In genomic region chr5:126947146-126948010, GRCh38 we compare ENCODE assay signal across 9 cellular contexts.
DNase-seq lines count a peak whose midpoint lies in the region; ATAC-seq and TF ChIP-seq lines count a peak whose summit lies in the region.
"Had no signal": no experiment of that assay in that cellular context is flagged by ENCODE, and none has a peak within 500 bp of the region (broad histone marks: within the 10 kb centered on the region; RNA-seq: fewer than 3 reads in every experiment).

No MANE protein-coding gene starts in this region.

- H3K9me2 ChIP-seq in MM.1S (replicated peaks; ENCODE audit: insufficient read depth, low read length): no peaks in the 10 kb centered on the region

- no peaks in the 10 kb centered on the region for H3K27me3 ChIP-seq in MM.1S (replicated peaks; ENCODE audit: insufficient read depth, low read length)

- no peaks in the 10 kb centered on the region for H3K9me3 ChIP-seq in MM.1S (replicated peaks; ENCODE audit: insufficient read depth, low read length)

- peak; percentile 92 for ATAC-seq in GM18498 (IDR thresholded peaks at IDR 0.05; ENCODE audit: unreplicated experiment)
- ATAC-seq in HG02870 (IDR thresholded peaks at IDR 0.05; ENCODE audit: unreplicated experiment): peak; percentile 76

- no peak overlapping the region for H3K4me3 ChIP-seq in MM.1S (ENCODE audit: low read length)

- H3K9ac ChIP-seq in MM.1S (ENCODE audit: low read length): no peak overlapping the region

- H3K36me3 ChIP-seq in MM.1S (replicated peaks; ENCODE audit: insufficient read depth, low read length): no peaks in the 10 kb centered on the region

- H3K4me2 ChIP-seq in MM.1S (ENCODE audit: low read depth, low read length): 0 out of 2 replicates have a peak overlapping the region, but pooled peaks have one; percentile 11

- DNase-seq in GM19238 (ENCODE audit: insufficient read length, low spot score) (peak; percentile 19), MM.1S (peak; percentile 34), anterior cingulate cortex (lab: John Stamatoyannopoulos, UW) (no peak), NCI-H2081 treated with DMSO at 0.1 percent for 48 hours (lab: John Stamatoyannopoulos, UW) (no peak)
- DNase-seq in stimulated activated CD4-positive, alpha-beta T cell treated with anti-CD3 and anti-CD28 coated beads, Interleukin-4, amount 100 ng/mL, for 24 hours: no peak
- DNase-seq in activated CD4-positive, CD25-positive, alpha-beta regulatory T cell treated with anti-CD3 and anti-CD28 coated beads, Interleukin-2, amount 50 U/mL, for 72 hours: no peak
- DNase-seq: head of caudate nucleus had no signal

- TF ChIP-seq CTCF in MM.1S (IDR thresholded peaks at IDR 0.05; ENCODE audit: low read length): no peak

- no peak overlapping the region for H3K27ac ChIP-seq in MM.1S (ENCODE audit: low read length)

- peaks cover 8% of the 10 kb centered on the region for H3K4me1 ChIP-seq in MM.1S (ENCODE audit: low read length)

- no peaks in the 10 kb centered on the region for H3K79me2 ChIP-seq in MM.1S (ENCODE audit: low read length)

- H2AFZ ChIP-seq in MM.1S (ENCODE audit: low read length): no peak overlapping the region

- no peaks in the 10 kb centered on the region for H4K20me1 ChIP-seq in MM.1S (ENCODE audit: insufficient read depth, low read length)

- no peaks in the 10 kb centered on the region for H3F3A ChIP-seq in MM.1S (ENCODE audit: insufficient read depth, low read length)

Comparison
In these comparisons a context has a peak if more than half of its experiments do, and no peak if none do; other contexts are left out.
1. DNase-seq: peak in GM19238 (single experiment) and MM.1S (single experiment); none in stimulated activated CD4-positive, alpha-beta T cell treated with anti-CD3 and anti-CD28 coated beads, Interleukin-4, amount 100 ng/mL, for 24 hours (single experiment), activated CD4-positive, CD25-positive, alpha-beta regulatory T cell treated with anti-CD3 and anti-CD28 coated beads, Interleukin-2, amount 50 U/mL, for 72 hours (single experiment), anterior cingulate cortex (0 of 58) and NCI-H2081 treated with DMSO at 0.1 percent for 48 hours (single experiment).